Comparison of ENCODE assay signal across 8 cellular contexts in genomic region chr22:37243402-37244113, GRCh38. TPM values are rescaled to one million over a fixed set of nuclear protein-coding genes. Genes with fewer than 3 reads are reported as not detected.
DNase-seq lines count a peak whose midpoint lies in the region; ATAC-seq lines count a peak whose summit lies in the region.

No MANE protein-coding gene starts in this region.

- peak; percentile 16 for DNase-seq in stimulated activated CD4-positive, alpha-beta T cell treated with anti-CD3 and anti-CD28 coated beads, Interleukin-4, amount 100 ng/mL, for 24 hours
- DNase-seq in stimulated activated CD4-positive, alpha-beta T cell treated with anti-CD3 and anti-CD28 coated beads, Interleukin-4, amount 100 ng/mL, for 4 hours, result no peak
- DNase-seq in T-cell (peak in 1 of 34 experiments; percentile 44), DMS79 (lab: John Stamatoyannopoulos, UW) (no peak), DMS 273 (lab: John Stamatoyannopoulos, UW; ENCODE audit: unreplicated experiment) (no peak)

- CTCF ChIA-PET in T-cell (lab: Charles Lee), result interaction anchor here (1.0 to 4.5 kb wide), 11 partner anchors 12 to 365 kb away, joined by 3 to 63 read pairs (median 5); partner anchors contain the start of gene GGA1 (in 1 of the 2)

- peaks cover 53 to 62% (median 61%) of the 10 kb centered on the region in 3 donors for H3K4me1 Mint-ChIP-seq in T-cell

- H3K27ac ChIP-seq in urinary bladder (ENCODE audit: low read depth), result no peak overlapping the region

- no peaks in the 10 kb centered on the region for H3K4me1 ChIP-seq in urinary bladder (ENCODE audit: insufficient read depth)

- H3K4me3 Mint-ChIP-seq in T-cell, result peak overlapping the region; percentile 93 to 97 (median 96)

- H3K4me3 ChIP-seq in iPS-18c (ENCODE audit: insufficient read depth, low read depth, low read length), result peak overlapping the region; percentile 20; the same call in 1 of the 2 replicates
- peak overlapping the region; percentile 40 for H3K4me3 ChIP-seq in urinary bladder (ENCODE audit: low read depth, low read length)

- no peaks in the 10 kb centered on the region for H3K9me3 ChIP-seq in iPS-18c (ENCODE audit: control insufficient read depth, insufficient read depth, low read length)

- no peaks in the 10 kb centered on the region for H3K27me3 Mint-ChIP-seq in T-cell

- H3K9me3 Mint-ChIP-seq in T-cell, result no peaks in the 10 kb centered on the region

- WGBS in urinary bladder, result 52% methylated on average over 12 of the region's 12 CpGs

- POLR2A ChIA-PET in T-cell (lab: Charles Lee), result interaction anchor here (0.6 to 0.9 kb wide), 2 partner anchors 27 to 45 kb away, joined by 4 to 12 read pairs; no protein-coding TSS in a partner anchor

- no peaks in the 10 kb centered on the region for H3K36me3 ChIP-seq in urinary bladder (ENCODE audit: insufficient read depth)

- peak overlapping the region; percentile 99 for H3K27ac Mint-ChIP-seq in T-cell

- H3K36me3 Mint-ChIP-seq in T-cell, result peaks cover 17% of the 10 kb centered on the region

- ATAC-seq in T-cell (replicated peaks in 1 of 4) (peak; percentile 0 to 9 (median 1)), HG02571 (IDR thresholded peaks at IDR 0.05; ENCODE audit: unreplicated experiment) (no peak)

RNA-seq across cellular contexts. Expression of gene RAC2, which starts 0.5 kb away (rescaled TPM):
- 100 to 1,000 TPM; 353 to 413 (median 385) TPM for total RNA-seq in T-cell
- total RNA-seq in urinary bladder, result 3.2 TPM
- polyA plus RNA-seq in urinary bladder, result 17.4 TPM

RNA-seq across cellular contexts. Expression of gene SSTR3, which starts 31.3 kb away (rescaled TPM):
- total RNA-seq in T-cell (1 to 10 TPM; 4.6 to 8.7 (median 5.3) TPM), urinary bladder (not detected)
- not detected for polyA plus RNA-seq in urinary bladder

RNA-seq across cellular contexts. Expression of gene CYTH4, which starts 38.8 kb away (rescaled TPM):
- total RNA-seq in T-cell, result 100 to 1,000 TPM; 146 to 181 (median 151) TPM
- total RNA-seq in urinary bladder, result 10.8 TPM
- 5.2 TPM for polyA plus RNA-seq in urinary bladder

RNA-seq across cellular contexts. Expression of gene C1QTNF6, which starts 55.5 kb away (rescaled TPM):
- total RNA-seq in T-cell (10 to 100 TPM in 4 of 5 donors, 1 to 10 TPM in 1; 9.0 to 26.4 (median 22.0) TPM), urinary bladder (11.6 TPM)
- polyA plus RNA-seq in urinary bladder, result 6.9 TPM

Comparison
In these comparisons a context has a peak if more than half of its experiments do, and no peak if none do; other contexts are left out.
1. RNA of gene RAC2, which starts 0.5 kb away (total RNA-seq): 353 to 413 TPM in T-cell; 3.2 TPM in urinary bladder (single experiment); every median in the first group is over 10 times any median in the second.
2. RNA of gene CYTH4, which starts 38.8 kb away (total RNA-seq): 146 to 181 TPM in T-cell; 10.8 TPM in urinary bladder (single experiment); every median in the first group is over 10 times any median in the second.